1 cellular context compared by ENCODE assay signal in the genomic region with DNA sequence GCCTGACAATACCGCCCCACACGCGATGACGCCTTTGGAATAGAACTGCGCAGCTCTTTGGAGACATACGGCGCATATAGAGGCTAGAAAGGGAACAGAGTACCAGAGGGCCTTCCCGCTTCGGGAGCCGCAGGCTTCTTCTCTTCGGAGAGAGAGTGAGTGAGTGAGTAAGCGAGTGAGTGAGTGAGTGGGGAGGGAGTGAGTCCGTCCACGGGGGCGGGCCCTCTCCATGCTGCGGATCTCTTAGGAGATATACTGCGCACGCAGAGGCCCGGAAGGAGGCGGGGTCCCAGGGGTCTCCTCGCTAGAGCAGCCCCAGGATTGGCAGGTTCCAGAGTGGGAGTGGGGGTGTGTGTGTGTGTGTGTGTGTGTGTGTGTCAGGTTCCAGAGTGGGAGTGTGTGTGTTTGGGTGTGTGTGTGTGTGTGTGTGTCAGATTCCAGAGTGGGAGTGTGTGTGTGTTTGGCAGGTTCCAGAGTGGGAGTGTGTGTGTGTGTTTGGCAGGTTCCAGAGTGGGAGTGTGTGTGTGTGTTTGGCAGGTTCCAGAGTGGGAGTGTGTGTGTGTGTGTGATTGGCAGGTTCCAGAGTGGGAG.
TF ChIP-seq lines count a peak whose summit lies in the region.

No MANE protein-coding gene starts in this region.

TF ChIP-seq in GM12878, 131 proteins besides CTCF, POLR2A, EP300 and RAD21 (continued from another document and continues in another):
- TF ChIP-seq, protein P1, sequence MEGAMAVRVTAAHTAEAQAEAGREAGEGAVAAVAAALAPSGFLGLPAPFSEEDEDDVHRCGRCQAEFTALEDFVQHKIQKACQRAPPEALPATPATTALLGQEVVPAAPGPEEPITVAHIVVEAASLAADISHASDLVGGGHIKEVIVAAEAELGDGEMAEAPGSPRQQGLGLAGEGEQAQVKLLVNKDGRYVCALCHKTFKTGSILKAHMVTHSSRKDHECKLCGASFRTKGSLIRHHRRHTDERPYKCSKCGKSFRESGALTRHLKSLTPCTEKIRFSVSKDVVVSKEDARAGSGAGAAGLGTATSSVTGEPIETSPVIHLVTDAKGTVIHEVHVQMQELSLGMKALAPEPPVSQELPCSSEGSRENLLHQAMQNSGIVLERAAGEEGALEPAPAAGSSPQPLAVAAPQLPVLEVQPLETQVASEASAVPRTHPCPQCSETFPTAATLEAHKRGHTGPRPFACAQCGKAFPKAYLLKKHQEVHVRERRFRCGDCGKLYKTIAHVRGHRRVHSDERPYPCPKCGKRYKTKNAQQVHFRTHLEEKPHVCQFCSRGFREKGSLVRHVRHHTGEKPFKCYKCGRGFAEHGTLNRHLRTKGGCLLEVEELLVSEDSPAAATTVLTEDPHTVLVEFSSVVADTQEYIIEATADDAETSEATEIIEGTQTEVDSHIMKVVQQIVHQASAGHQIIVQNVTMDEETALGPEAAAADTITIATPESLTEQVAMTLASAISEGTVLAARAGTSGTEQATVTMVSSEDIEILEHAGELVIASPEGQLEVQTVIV (IDR thresholded peaks at IDR 0.05; ENCODE audit: borderline replicate concordance, partially characterized antibody), result peak; percentile 52
- TF ChIP-seq PML (IDR thresholded peaks at IDR 0.05; ENCODE audit: low read length), result 0 out of 2 replicates have a peak, but pooled peaks have one; percentile 53
- no peak for TF ChIP-seq POLR2AphosphoS2 (IDR thresholded peaks at IDR 0.05; ENCODE audit: low read depth, low read length)
- TF ChIP-seq, protein P2, sequence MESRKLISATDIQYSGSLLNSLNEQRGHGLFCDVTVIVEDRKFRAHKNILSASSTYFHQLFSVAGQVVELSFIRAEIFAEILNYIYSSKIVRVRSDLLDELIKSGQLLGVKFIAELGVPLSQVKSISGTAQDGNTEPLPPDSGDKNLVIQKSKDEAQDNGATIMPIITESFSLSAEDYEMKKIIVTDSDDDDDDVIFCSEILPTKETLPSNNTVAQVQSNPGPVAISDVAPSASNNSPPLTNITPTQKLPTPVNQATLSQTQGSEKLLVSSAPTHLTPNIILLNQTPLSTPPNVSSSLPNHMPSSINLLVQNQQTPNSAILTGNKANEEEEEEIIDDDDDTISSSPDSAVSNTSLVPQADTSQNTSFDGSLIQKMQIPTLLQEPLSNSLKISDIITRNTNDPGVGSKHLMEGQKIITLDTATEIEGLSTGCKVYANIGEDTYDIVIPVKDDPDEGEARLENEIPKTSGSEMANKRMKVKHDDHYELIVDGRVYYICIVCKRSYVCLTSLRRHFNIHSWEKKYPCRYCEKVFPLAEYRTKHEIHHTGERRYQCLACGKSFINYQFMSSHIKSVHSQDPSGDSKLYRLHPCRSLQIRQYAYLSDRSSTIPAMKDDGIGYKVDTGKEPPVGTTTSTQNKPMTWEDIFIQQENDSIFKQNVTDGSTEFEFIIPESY (IDR thresholded peaks at IDR 0.05), result no peak
- TF ChIP-seq RCOR1 (conservative IDR thresholded peaks at IDR 0.05; ENCODE audit: low read depth, low read length), result no peak
- no peak for TF ChIP-seq CHD1 (IDR thresholded peaks at IDR 0.05; ENCODE audit: low read depth, low read length)
- no peak for TF ChIP-seq CBX5 (IDR thresholded peaks at IDR 0.05; ENCODE audit: low read depth)
- peak in 1 of 2 experiments; percentile 26; a peak in 1 of 4 replicates for TF ChIP-seq SRF (IDR thresholded peaks at IDR 0.05; ENCODE audit: low read depth in 2 of 2, low read length in 2 of 2)
- no peak for TF ChIP-seq HCFC1 (IDR thresholded peaks at IDR 0.05; ENCODE audit: low read length)
- TF ChIP-seq ETV6 (conservative IDR thresholded peaks at IDR 0.05 in 1 of 2, IDR thresholded peaks at IDR 0.05 in 1 of 2; ENCODE audit: borderline replicate concordance in 1 of 2, low read depth in 1 of 2), result peak in 1 of 2 experiments; percentile 42; a peak in 1 of 4 replicates
- TF ChIP-seq IKZF1 (conservative IDR thresholded peaks at IDR 0.05), result peak; percentile 87
- TF ChIP-seq HDGF (IDR thresholded peaks at IDR 0.05), result peak; percentile 37; the same call in 1 of the 2 replicates
- TF ChIP-seq PAX5 (IDR thresholded peaks at IDR 0.05; ENCODE audit: borderline replicate concordance, low read depth, low read length), result no peak
- TF ChIP-seq, protein P3, sequence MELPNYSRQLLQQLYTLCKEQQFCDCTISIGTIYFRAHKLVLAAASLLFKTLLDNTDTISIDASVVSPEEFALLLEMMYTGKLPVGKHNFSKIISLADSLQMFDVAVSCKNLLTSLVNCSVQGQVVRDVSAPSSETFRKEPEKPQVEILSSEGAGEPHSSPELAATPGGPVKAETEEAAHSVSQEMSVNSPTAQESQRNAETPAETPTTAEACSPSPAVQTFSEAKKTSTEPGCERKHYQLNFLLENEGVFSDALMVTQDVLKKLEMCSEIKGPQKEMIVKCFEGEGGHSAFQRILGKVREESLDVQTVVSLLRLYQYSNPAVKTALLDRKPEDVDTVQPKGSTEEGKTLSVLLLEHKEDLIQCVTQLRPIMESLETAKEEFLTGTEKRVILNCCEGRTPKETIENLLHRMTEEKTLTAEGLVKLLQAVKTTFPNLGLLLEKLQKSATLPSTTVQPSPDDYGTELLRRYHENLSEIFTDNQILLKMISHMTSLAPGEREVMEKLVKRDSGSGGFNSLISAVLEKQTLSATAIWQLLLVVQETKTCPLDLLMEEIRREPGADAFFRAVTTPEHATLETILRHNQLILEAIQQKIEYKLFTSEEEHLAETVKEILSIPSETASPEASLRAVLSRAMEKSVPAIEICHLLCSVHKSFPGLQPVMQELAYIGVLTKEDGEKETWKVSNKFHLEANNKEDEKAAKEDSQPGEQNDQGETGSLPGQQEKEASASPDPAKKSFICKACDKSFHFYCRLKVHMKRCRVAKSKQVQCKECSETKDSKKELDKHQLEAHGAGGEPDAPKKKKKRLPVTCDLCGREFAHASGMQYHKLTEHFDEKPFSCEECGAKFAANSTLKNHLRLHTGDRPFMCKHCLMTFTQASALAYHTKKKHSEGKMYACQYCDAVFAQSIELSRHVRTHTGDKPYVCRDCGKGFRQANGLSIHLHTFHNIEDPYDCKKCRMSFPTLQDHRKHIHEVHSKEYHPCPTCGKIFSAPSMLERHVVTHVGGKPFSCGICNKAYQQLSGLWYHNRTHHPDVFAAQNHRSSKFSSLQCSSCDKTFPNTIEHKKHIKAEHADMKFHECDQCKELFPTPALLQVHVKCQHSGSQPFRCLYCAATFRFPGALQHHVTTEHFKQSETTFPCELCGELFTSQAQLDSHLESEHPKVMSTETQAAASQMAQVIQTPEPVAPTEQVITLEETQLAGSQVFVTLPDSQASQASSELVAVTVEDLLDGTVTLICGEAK (IDR thresholded peaks at IDR 0.05; ENCODE audit: borderline replicate concordance), result peak; percentile 88
- TF ChIP-seq HDAC2 (IDR thresholded peaks at IDR 0.05), result no peak
- TF ChIP-seq, protein P4, sequence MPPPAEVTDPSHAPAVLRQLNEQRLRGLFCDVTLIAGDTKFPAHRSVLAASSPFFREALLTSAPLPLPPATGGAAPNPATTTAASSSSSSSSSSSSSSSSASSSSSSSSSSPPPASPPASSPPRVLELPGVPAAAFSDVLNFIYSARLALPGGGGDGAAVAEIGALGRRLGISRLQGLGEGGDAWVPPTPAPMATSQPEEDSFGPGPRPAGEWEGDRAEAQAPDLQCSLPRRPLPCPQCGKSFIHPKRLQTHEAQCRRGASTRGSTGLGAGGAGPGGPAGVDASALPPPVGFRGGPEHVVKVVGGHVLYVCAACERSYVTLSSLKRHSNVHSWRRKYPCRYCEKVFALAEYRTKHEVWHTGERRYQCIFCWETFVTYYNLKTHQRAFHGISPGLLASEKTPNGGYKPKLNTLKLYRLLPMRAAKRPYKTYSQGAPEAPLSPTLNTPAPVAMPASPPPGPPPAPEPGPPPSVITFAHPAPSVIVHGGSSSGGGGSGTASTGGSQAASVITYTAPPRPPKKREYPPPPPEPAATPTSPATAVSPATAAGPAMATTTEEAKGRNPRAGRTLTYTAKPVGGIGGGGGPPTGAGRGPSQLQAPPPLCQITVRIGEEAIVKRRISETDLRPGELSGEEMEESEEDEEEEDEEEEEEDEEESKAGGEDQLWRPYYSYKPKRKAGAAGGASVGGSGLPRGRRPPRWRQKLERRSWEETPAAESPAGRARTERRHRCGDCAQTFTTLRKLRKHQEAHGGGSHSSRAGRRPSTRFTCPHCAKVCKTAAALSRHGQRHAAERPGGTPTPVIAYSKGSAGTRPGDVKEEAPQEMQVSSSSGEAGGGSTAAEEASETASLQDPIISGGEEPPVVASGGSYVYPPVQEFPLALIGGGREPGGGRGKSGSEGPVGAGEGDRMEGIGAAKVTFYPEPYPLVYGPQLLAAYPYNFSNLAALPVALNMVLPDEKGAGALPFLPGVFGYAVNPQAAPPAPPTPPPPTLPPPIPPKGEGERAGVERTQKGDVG (CRISPR knock-in tag; IDR thresholded peaks at IDR 0.05), result no peak
- TF ChIP-seq RAD51 (IDR thresholded peaks at IDR 0.05), result no peak; the same call in none of the 2 replicates
- TF ChIP-seq MTA2 (IDR thresholded peaks at IDR 0.05; ENCODE audit: low read depth), result peak; percentile 63; the same call in 1 of the 2 replicates
- TF ChIP-seq CEBPB (IDR thresholded peaks at IDR 0.05; ENCODE audit: borderline replicate concordance in 1 of 2, low read depth in 2 of 2, low read length in 2 of 2), result peak in 1 of 2 experiments; percentile 79; a peak in 1 of 4 replicates
- no peak for TF ChIP-seq RELA (IDR thresholded peaks at IDR 0.05; ENCODE audit: borderline replicate concordance, partially characterized antibody)
- TF ChIP-seq, protein P5, sequence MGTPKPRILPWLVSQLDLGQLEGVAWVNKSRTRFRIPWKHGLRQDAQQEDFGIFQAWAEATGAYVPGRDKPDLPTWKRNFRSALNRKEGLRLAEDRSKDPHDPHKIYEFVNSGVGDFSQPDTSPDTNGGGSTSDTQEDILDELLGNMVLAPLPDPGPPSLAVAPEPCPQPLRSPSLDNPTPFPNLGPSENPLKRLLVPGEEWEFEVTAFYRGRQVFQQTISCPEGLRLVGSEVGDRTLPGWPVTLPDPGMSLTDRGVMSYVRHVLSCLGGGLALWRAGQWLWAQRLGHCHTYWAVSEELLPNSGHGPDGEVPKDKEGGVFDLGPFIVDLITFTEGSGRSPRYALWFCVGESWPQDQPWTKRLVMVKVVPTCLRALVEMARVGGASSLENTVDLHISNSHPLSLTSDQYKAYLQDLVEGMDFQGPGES (IDR thresholded peaks at IDR 0.05), result no peak
- TF ChIP-seq, protein P6, sequence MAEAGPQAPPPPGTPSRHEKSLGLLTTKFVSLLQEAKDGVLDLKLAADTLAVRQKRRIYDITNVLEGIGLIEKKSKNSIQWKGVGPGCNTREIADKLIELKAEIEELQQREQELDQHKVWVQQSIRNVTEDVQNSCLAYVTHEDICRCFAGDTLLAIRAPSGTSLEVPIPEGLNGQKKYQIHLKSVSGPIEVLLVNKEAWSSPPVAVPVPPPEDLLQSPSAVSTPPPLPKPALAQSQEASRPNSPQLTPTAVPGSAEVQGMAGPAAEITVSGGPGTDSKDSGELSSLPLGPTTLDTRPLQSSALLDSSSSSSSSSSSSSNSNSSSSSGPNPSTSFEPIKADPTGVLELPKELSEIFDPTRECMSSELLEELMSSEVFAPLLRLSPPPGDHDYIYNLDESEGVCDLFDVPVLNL (IDR thresholded peaks at IDR 0.05; ENCODE audit: low read depth, low read length), result no peak
- TF ChIP-seq IRF4 (IDR thresholded peaks at IDR 0.05; ENCODE audit: low read depth, low read length), result no peak
- peak; percentile 82 for TF ChIP-seq YY1 (IDR thresholded peaks at IDR 0.05; ENCODE audit: low read depth, low read length)
- TF ChIP-seq TARDBP (IDR thresholded peaks at IDR 0.05; ENCODE audit: borderline replicate concordance), result no peak
- TF ChIP-seq, protein P7, sequence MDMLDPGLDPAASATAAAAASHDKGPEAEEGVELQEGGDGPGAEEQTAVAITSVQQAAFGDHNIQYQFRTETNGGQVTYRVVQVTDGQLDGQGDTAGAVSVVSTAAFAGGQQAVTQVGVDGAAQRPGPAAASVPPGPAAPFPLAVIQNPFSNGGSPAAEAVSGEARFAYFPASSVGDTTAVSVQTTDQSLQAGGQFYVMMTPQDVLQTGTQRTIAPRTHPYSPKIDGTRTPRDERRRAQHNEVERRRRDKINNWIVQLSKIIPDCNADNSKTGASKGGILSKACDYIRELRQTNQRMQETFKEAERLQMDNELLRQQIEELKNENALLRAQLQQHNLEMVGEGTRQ (IDR thresholded peaks at IDR 0.05; ENCODE audit: borderline replicate concordance, low read depth, low read length), result no peak
- TF ChIP-seq, protein P8, sequence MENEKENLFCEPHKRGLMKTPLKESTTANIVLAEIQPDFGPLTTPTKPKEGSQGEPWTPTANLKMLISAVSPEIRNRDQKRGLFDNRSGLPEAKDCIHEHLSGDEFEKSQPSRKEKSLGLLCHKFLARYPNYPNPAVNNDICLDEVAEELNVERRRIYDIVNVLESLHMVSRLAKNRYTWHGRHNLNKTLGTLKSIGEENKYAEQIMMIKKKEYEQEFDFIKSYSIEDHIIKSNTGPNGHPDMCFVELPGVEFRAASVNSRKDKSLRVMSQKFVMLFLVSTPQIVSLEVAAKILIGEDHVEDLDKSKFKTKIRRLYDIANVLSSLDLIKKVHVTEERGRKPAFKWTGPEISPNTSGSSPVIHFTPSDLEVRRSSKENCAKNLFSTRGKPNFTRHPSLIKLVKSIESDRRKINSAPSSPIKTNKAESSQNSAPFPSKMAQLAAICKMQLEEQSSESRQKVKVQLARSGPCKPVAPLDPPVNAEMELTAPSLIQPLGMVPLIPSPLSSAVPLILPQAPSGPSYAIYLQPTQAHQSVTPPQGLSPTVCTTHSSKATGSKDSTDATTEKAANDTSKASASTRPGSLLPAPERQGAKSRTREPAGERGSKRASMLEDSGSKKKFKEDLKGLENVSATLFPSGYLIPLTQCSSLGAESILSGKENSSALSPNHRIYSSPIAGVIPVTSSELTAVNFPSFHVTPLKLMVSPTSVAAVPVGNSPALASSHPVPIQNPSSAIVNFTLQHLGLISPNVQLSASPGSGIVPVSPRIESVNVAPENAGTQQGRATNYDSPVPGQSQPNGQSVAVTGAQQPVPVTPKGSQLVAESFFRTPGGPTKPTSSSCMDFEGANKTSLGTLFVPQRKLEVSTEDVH (IDR thresholded peaks at IDR 0.05; ENCODE audit: low read depth, partially characterized antibody), result no peak
- no peak for TF ChIP-seq SUPT20H (IDR thresholded peaks at IDR 0.05; ENCODE audit: borderline replicate concordance, control insufficient read depth, low read depth, low read length)
- TF ChIP-seq MYC (IDR thresholded peaks at IDR 0.05; ENCODE audit: insufficient read depth, insufficient read length, insufficient replicate concordance, low read length, severe bottlenecking), result no peak
